Comparison of ENCODE assay signal across 6 cellular contexts in genomic region chr1:14009576-14009975, GRCh38.
"Had no signal": no experiment of that assay in that cellular context is flagged by ENCODE, and none has a peak within 500 bp of the region (broad histone marks: within the 10 kb centered on the region; RNA-seq: fewer than 3 reads in every experiment).

No MANE protein-coding gene starts in this region.

- H3K4me2 ChIP-seq: GM23338 had no signal

- DNase-seq: H9, HCEC 1CT, IMR-90, KG1 had no signal

- H2AFZ ChIP-seq: GM23338 had no signal

- H3K4me3 ChIP-seq: GM23338, K562 had no signal
